19 cellular contexts compared by ENCODE assay signal in the genomic region with DNA sequence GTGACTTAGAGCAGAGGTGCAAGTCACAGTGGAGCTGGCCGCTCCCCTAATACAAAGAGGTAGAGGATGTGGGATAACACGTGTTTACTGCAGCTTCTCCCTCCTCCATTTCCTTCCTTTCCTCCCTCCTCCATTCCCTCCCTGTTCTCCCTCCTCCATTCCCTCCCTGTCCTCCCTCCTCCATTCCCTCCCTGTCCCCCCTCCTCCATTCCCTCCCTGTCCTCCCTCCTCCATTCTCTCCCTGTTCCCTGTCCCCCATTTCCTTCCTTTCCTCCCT.
"Had no signal": no experiment of that assay in that cellular context is flagged by ENCODE, and none has a peak within 500 bp of the region (broad histone marks: within the 10 kb centered on the region; RNA-seq: fewer than 3 reads in every experiment).

No MANE protein-coding gene starts in this region.

- H3K27ac ChIP-seq: left lung, lower lobe of right lung, neutrophil, parathyroid adenoma, right atrium auricular region, skin epidermis, spleen, tibial nerve, uterus had no signal

- H3K9me3 ChIP-seq: lower lobe of right lung, neutrophil, uterus had no signal

- H3K36me3 ChIP-seq: left lung, lower lobe of right lung, neutrophil, right atrium auricular region, spleen, tibial nerve, uterus had no signal

- H2AFZ ChIP-seq: parathyroid adenoma had no signal

- DNase-seq: hypothalamus; immature natural killer cell; left colon; mammary epithelial cell; mesenchymal stem cell; occipital lobe; stimulated activated CD4-positive, alpha-beta T cell treated with anti-CD3 and anti-CD28 coated beads, Interleukin-4, amount 100 ng/mL, for 24 hours; stimulated activated naive CD4-positive, alpha-beta T cell treated with Interleukin-2 at 50 U/mL for 16 hours; stimulated activated naive CD8-positive, alpha-beta T cell treated with anti-CD3 and anti-CD28 coated beads, Interleukin-15, amount 100 ng/mL, for 72 hours; substantia nigra; uterus had no signal

- H3K79me2 ChIP-seq: parathyroid adenoma had no signal

- H3K27me3 ChIP-seq: left lung, neutrophil, right atrium auricular region, tibial nerve, uterus had no signal

- H3K9ac ChIP-seq: parathyroid adenoma had no signal

- H3K4me1 ChIP-seq: left lung, lower lobe of right lung, right atrium auricular region, uterus had no signal

- H3K4me3 ChIP-seq: left lung, lower lobe of right lung, right atrium auricular region, skin epidermis, spleen, tibial nerve, uterus had no signal
